In genomic region chr3:174495928-174496327, GRCh38 we compare ENCODE assay signal across 20 cellular contexts.
DNase-seq lines count a peak whose midpoint lies in the region; ATAC-seq and TF ChIP-seq lines count a peak whose summit lies in the region.
"Had no signal": no experiment of that assay in that cellular context is flagged by ENCODE, and none has a peak within 500 bp of the region (broad histone marks: within the 10 kb centered on the region; RNA-seq: fewer than 3 reads in every experiment).

No MANE protein-coding gene starts in this region.

- H3K27ac ChIP-seq in right atrium auricular region (no peak overlapping the region), thoracic aorta (peak overlapping the region; percentile 1 to 3)
- H3K27ac ChIP-seq: epithelial cell of prostate had no signal

- intact Hi-C loops in left ventricle myocardium superior (cut with micrococcal nuclease), result no loop called here

- no peak for DNase-seq in left ventricle myocardium superior
- DNase-seq in right atrium auricular region (ENCODE audit: low spot score), result no peak
- DNase-seq in SHP77 (lab: John Stamatoyannopoulos, UW), result peak; percentile 54 to 73
- DNase-seq in hepatic stellate cell (ENCODE audit: low spot score), result peak; percentile 2
- no peak for DNase-seq in thoracic aorta (ENCODE audit: low spot score)
- DNase-seq: activated B cell treated with CpG ODN at 0.5 μM for 24 hours; activated CD4-positive, alpha-beta T cell treated with anti-CD3 and anti-CD28 coated beads, Interleukin-2, amount 50 U/mL, for 48 hours; amygdala; central memory CD4-positive, alpha-beta T cell; GF-D8; NCI-H187 treated with DMSO at 0.1 percent for 48 hours; stimulated activated CD4-positive, alpha-beta T cell treated with anti-CD3 and anti-CD28 coated beads, Interleukin-4, amount 100 ng/mL, for 4 hours; T1000 had no signal

- H3K4me3 ChIP-seq in right atrium auricular region, result no peak overlapping the region
- no peak overlapping the region for H3K4me3 ChIP-seq in thoracic aorta
- H3K4me3 ChIP-seq: K562, smooth muscle cell had no signal

- H3K27me3 ChIP-seq in right atrium auricular region, result no peaks in the 10 kb centered on the region
- H3K27me3 ChIP-seq in thoracic aorta (replicated peaks; ENCODE audit: insufficient read depth), result no peaks in the 10 kb centered on the region

- no peak for TF ChIP-seq CTCF in right atrium auricular region (IDR thresholded peaks at IDR 0.05)
- TF ChIP-seq CTCF in thoracic aorta (IDR thresholded peaks at IDR 0.05), result no peak

- H3K36me3 ChIP-seq in right atrium auricular region (no peaks in the 10 kb centered on the region), thoracic aorta (no peaks in the 10 kb centered on the region)

- H3K9me3 ChIP-seq in right atrium auricular region (no peaks in the 10 kb centered on the region), thoracic aorta (no peaks in the 10 kb centered on the region)

- H3K4me1 ChIP-seq in right atrium auricular region (peaks cover 0 to 4% of the 10 kb centered on the region in 2 donors), thoracic aorta (ENCODE audit: control insufficient read depth in 1 of 2, low read depth in 2 of 2) (peaks cover 3 to 33% of the 10 kb centered on the region in 2 donors)

- ATAC-seq in left ventricle myocardium superior (peak; percentile 68), thoracic aorta (ENCODE audit: insufficient number of reproducible peaks, low FRiP score, low read depth) (peak; percentile 76), HG03457 (IDR thresholded peaks at IDR 0.05; ENCODE audit: unreplicated experiment) (no peak), HG02870 (IDR thresholded peaks at IDR 0.05; ENCODE audit: unreplicated experiment) (no peak), GM21825 (IDR thresholded peaks at IDR 0.05; ENCODE audit: unreplicated experiment) (no peak)
- ATAC-seq: K562; natural killer cell treated with Interleukin-12 subunit alpha and Interleukin-12 subunit beta and Interleukin-15 and Interleukin-18, amount 100 ng/mL, for 72 hours had no signal

Comparison
In these comparisons a context has a peak if more than half of its experiments do, and no peak if none do; other contexts are left out.
1. ATAC-seq: peak in left ventricle myocardium superior (single experiment) and thoracic aorta (single experiment); none in HG03457 (single experiment), HG02870 (single experiment) and GM21825 (single experiment).
2. DNase-seq: peak in SHP77 (2 of 2) and hepatic stellate cell (single experiment); none in left ventricle myocardium superior (single experiment), right atrium auricular region (single experiment) and thoracic aorta (single experiment).
3. H3K27ac ChIP-seq: peak in thoracic aorta (2 of 2); none in right atrium auricular region (0 of 2).